ENCODE assay signal across 12 cellular contexts in the genomic region with DNA sequence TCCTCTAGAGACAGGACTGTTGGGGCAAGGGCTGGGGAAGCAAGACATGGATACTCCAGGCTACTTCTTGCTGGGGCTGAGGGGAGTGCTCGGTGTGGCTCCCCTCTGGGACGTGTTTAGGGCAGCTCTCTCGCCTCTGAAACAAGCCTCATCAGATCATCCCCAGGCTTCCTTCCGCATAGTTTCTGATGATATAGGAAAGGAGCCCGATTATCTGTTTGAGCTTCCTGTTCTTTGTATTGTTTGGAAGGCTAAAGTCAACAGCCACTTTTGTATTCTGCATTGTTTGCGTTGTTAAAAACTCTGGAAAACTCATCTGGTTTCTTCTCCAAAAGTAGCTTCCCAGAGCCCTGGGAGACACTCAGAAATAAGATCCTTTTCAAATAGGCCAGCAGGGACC. TPM values are rescaled to one million over a fixed set of nuclear protein-coding genes. Genes with fewer than 3 reads are reported as not detected.
DNase-seq lines count a peak whose midpoint lies in the region; ATAC-seq, FAIRE-seq and TF ChIP-seq lines count a peak whose summit lies in the region.
"Had no signal": no experiment of that assay in that cellular context is flagged by ENCODE, and none has a peak within 500 bp of the region (broad histone marks: within the 10 kb centered on the region; RNA-seq: fewer than 3 reads in every experiment).

No MANE protein-coding gene starts in this region.

- H3K27me3 Mint-ChIP-seq in CD14-positive monocyte (ENCODE audit: low read depth in 3 of 3) = peaks cover 0 to 2% (median 0%) of the 10 kb centered on the region in 3 donors

- H3K9me3 Mint-ChIP-seq in CD14-positive monocyte = peaks cover 0 to 4% (median 0%) of the 10 kb centered on the region in 7 donors

- no peak for DNase-seq in CD14-positive monocyte (ENCODE audit: low spot score)
- peak; percentile 57 for DNase-seq in NCI-H69 (lab: John Stamatoyannopoulos, UW)
- peak; percentile 16 to 46 for DNase-seq in dermis microvascular lymphatic vessel endothelial cell (ENCODE audit: low read depth in 2 of 2)
- no peak for DNase-seq in prostate gland (ENCODE audit: low spot score)
- DNase-seq in NCI-H510A (lab: John Stamatoyannopoulos, UW) = no peak
- no peak for DNase-seq in D721Med (ENCODE audit: insufficient read length, low spot score)
- no peak for DNase-seq in T-helper 1 cell
- DNase-seq: hippocampal formation; NCI-H2171; stimulated activated CD4-positive, alpha-beta T cell treated with anti-CD3 and anti-CD28 coated beads, Interleukin-2, amount 100 ng/mL, for 48 hours; thyroid gland had no signal

- H3K27ac Mint-ChIP-seq in CD14-positive monocyte = peak overlapping the region in 4 of 7 donors; percentile 28 to 67 (median 53)

- H3K4me3 Mint-ChIP-seq in CD14-positive monocyte = no peak overlapping the region

- peaks cover 87% of the 10 kb centered on the region for H3K4me1 Mint-ChIP-seq in CD14-positive monocyte

- intact Hi-C loops in CD14-positive monocyte (cut with micrococcal nuclease) = no loop called here
- intact Hi-C loops in prostate gland (cut with DNase I) = no loop called here

- no peak for FAIRE-seq in D721Med (lab: Jason Lieb, UNC)

- TF ChIP-seq CTCF in CD14-positive monocyte (IDR thresholded peaks at IDR 0.05) (no peak), prostate gland (IDR thresholded peaks at IDR 0.05) (no peak), D721Med (IDR thresholded peaks at IDR 0.05; ENCODE audit: insufficient read depth, missing control alignments) (no peak)

- no peaks in the 10 kb centered on the region for H3K4me1 ChIP-seq in prostate gland (replicated peaks)

- no peak for TF ChIP-seq POLR2A in prostate gland (IDR thresholded peaks at IDR 0.05)

- peaks cover 70 to 86% of the 10 kb centered on the region in 2 donors for H3K36me3 Mint-ChIP-seq in CD14-positive monocyte

- H3K9me3 ChIP-seq in prostate gland = no peaks in the 10 kb centered on the region
- H3K9me3 ChIP-seq: thyroid gland had no signal

- no peak for ATAC-seq in HG03442 (IDR thresholded peaks at IDR 0.05; ENCODE audit: unreplicated experiment)

- WGBS in prostate gland = 37% methylated on average over 6 of the region's 6 CpGs

- no peaks in the 10 kb centered on the region for H3K36me3 ChIP-seq in prostate gland
- H3K36me3 ChIP-seq: thyroid gland had no signal

- peak overlapping the region; percentile 56 to 67 for H3K27ac ChIP-seq in prostate gland
- H3K27ac ChIP-seq: thyroid gland had no signal

- no peaks in the 10 kb centered on the region for H3K27me3 ChIP-seq in prostate gland (replicated peaks; ENCODE audit: insufficient read depth)
- H3K27me3 ChIP-seq: thyroid gland had no signal

- no peak overlapping the region for H3K4me3 ChIP-seq in prostate gland
- H3K4me3 ChIP-seq: thyroid gland had no signal

RNA-seq across cellular contexts. Expression of a gene that starts 18.8 kb away (rescaled TPM):
- 100 to 1,000 TPM; 415 to 531 TPM for polyA plus RNA-seq in CD14-positive monocyte
- total RNA-seq in dermis microvascular lymphatic vessel endothelial cell (1.8 and 5.0 TPM in 2 replicates), prostate gland (100 to 1,000 TPM; 166 to 203 TPM)

Comparison
In these comparisons a context has a peak if more than half of its experiments do, and no peak if none do; other contexts are left out.
1. DNase-seq: peak in NCI-H69 (single experiment) and dermis microvascular lymphatic vessel endothelial cell (2 of 2); none in CD14-positive monocyte (single experiment), prostate gland (single experiment), NCI-H510A (single experiment), D721Med (single experiment) and T-helper 1 cell (0 of 5).
2. RNA of a gene that starts 18.8 kb away (total RNA-seq): 166 to 203 TPM in prostate gland; 1.8 to 5.0 TPM in dermis microvascular lymphatic vessel endothelial cell; every median in the first group is over 10 times any median in the second.